1 cellular context compared by ENCODE assay signal in the genomic region with DNA sequence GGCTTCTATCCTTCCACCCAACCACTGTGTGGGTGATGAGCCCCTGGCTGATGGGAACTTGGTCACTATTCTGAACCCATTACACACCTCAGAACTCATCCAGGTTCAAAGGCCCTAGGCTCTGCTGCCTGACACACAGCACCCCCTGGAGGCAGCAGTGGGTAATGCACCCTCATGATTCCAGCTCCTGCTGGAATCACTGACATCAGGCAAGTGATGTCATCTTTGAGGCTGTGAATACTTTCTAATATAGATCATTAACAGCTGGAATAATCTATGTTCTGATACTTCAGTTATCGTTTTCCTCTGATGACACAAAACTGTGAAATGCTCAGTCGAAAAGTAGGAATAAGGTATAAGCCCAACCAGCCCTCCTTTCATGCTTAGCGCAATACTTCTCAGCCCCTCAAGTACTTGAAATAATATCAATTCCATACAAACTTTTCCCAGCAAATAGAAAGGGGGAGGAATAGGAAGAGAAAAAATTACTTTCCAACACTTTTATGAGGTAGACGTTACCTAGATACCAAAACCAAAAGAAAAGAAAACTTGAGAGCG.
TF ChIP-seq lines count a peak whose summit lies in the region.

No MANE protein-coding gene starts in this region.

TF ChIP-seq in GM12878, 131 proteins besides CTCF, POLR2A, EP300 and RAD21:
- TF ChIP-seq ATF7 (IDR thresholded peaks at IDR 0.05; ENCODE audit: low read depth), result 0 out of 2 replicates have a peak, but pooled peaks have one; percentile 31
- peak; percentile 67 for TF ChIP-seq SMC3 (IDR thresholded peaks at IDR 0.05; ENCODE audit: borderline replicate concordance, low read length)
- no peak for TF ChIP-seq HDGF (IDR thresholded peaks at IDR 0.05)
- TF ChIP-seq CBX3 (IDR thresholded peaks at IDR 0.05; ENCODE audit: borderline replicate concordance, low read depth), result no peak
